Comparison of ENCODE assay signal across 17 cellular contexts in genomic region chr9:96491880-96492525, GRCh38. TPM values are rescaled to one million over a fixed set of nuclear protein-coding genes. Genes with fewer than 3 reads are reported as not detected.
DNase-seq lines count a peak whose midpoint lies in the region; ATAC-seq, FAIRE-seq and TF ChIP-seq lines count a peak whose summit lies in the region.
"Had no signal": no experiment of that assay in that cellular context is flagged by ENCODE, and none has a peak within 500 bp of the region (broad histone marks: within the 10 kb centered on the region; RNA-seq: fewer than 3 reads in every experiment).

No MANE protein-coding gene starts in this region.

- no peak overlapping the region for H2BK20ac ChIP-seq in H9 (ENCODE audit: low read depth, low read length, poor library complexity, severe bottlenecking)
- H2BK20ac ChIP-seq in H1 (ENCODE audit: low read length) = no peak overlapping the region

- H4K8ac ChIP-seq in H9 (replicated peaks; ENCODE audit: insufficient read length, low read depth, low read length) = no peak overlapping the region
- 0 out of 2 replicates have a peak overlapping the region, but pooled peaks have one; percentile 15 for H4K8ac ChIP-seq in H1 (ENCODE audit: extremely low read depth, insufficient read depth, low read length)

- H3K23me2 ChIP-seq in H9 (ENCODE audit: insufficient read length, low read depth, low read length, poor library complexity, severe bottlenecking) (no peaks in the 10 kb centered on the region), H1 (ENCODE audit: low read depth, low read length) (no peaks in the 10 kb centered on the region)

- no peak overlapping the region for H3K23ac ChIP-seq in H9 (ENCODE audit: insufficient read length, low read depth, low read length)
- H3K23ac ChIP-seq in H1 (ENCODE audit: insufficient read length) = no peak overlapping the region

- no peak overlapping the region for H2BK15ac ChIP-seq in H9 (ENCODE audit: low read depth, low read length)
- H2BK15ac ChIP-seq in H1 (ENCODE audit: low read length) = no peak overlapping the region

- no peak overlapping the region for H2AFZ ChIP-seq in H9 (ENCODE audit: low read length)
- no peak overlapping the region for H2AFZ ChIP-seq in H1 (ENCODE audit: low read length)
- H2AFZ ChIP-seq: PC-9 had no signal

- H3K79me2 ChIP-seq in H9 (ENCODE audit: insufficient read depth, low read length) = no peaks in the 10 kb centered on the region
- H3K79me2 ChIP-seq in H1 (ENCODE audit: control insufficient read depth in 1 of 2, insufficient read depth in 2 of 2, low read length in 2 of 2) = no peaks in the 10 kb centered on the region

- H3K14ac ChIP-seq in H9 (ENCODE audit: insufficient read depth, low read length) (no peak overlapping the region), H1 (ENCODE audit: insufficient read length) (no peak overlapping the region)

- H4K5ac ChIP-seq in H9 (ENCODE audit: insufficient read length, low read depth, low read length) = no peak overlapping the region
- H4K5ac ChIP-seq in H1 (ENCODE audit: insufficient read length, low read depth, low read length) = no peak overlapping the region

- peak overlapping the region in 2 of 3 experiments; percentile 58 to 92; a peak in 3 of 7 replicates for H3K27ac Mint-ChIP-seq in H9
- H3K27ac Mint-ChIP-seq in mesothelial cell of epicardium = peak overlapping the region; percentile 76
- no peak overlapping the region for H3K27ac Mint-ChIP-seq in osteocyte (ENCODE audit: unreplicated experiment)
- H3K27ac Mint-ChIP-seq: activated B cell treated with CpG ODN at 0.5 μM for 24 hours, B cell had no signal

- no peak for TF ChIP-seq EP300 in H1 (IDR thresholded peaks at IDR 0.05; ENCODE audit: borderline replicate concordance in 1 of 2, low read depth in 2 of 2, low read length in 2 of 2)

- H3K4ac ChIP-seq in H9 (ENCODE audit: low read depth, low read length) (no peak overlapping the region), H1 (replicated peaks; ENCODE audit: insufficient read length, low read depth, low read length) (no peak overlapping the region)

- POLR2A ChIA-PET in AG04450 (lab: Yijun Ruan, JAX) = no interaction called here
- POLR2A ChIA-PET in H1 (lab: Charles Lee; ENCODE audit: partially characterized antibody) = interaction anchor here (0.9 to 2.1 kb wide), 2 partner anchors 12 to 13 kb away, joined by 3 to 6 read pairs; no protein-coding TSS in a partner anchor

- H3K36me3 ChIP-seq in H1 (ENCODE audit: control insufficient read depth in 2 of 4, insufficient read depth in 4 of 4, low read length in 3 of 4) = peaks cover 0 to 13% (median 9%) of the 10 kb centered on the region in 4 experiments; a peak in 4 of 8 replicates

- no peak for FAIRE-seq in H1 (lab: Jason Lieb, UNC)

- no peak overlapping the region for H3K4me2 ChIP-seq in H9 (ENCODE audit: insufficient read depth, insufficient read length, low read length)
- no peak overlapping the region for H3K4me2 ChIP-seq in H1 (ENCODE audit: insufficient read depth in 1 of 2, low read depth in 2 of 2, low read length in 2 of 2)
- H3K4me2 ChIP-seq: PC-9 had no signal

- H3K4me1 ChIP-seq in H9 (ENCODE audit: insufficient read depth, low read length) = peaks cover 4% of the 10 kb centered on the region; the same call in 1 of the 2 replicates
- H3K4me1 ChIP-seq in H1 (replicated peaks in 1 of 4; ENCODE audit: control insufficient read depth in 3 of 4, insufficient read depth in 4 of 4, low read length in 3 of 4) = peaks cover 0 to 4% (median 0%) of the 10 kb centered on the region in 4 experiments; a peak in 1 of 7 replicates

- no peak overlapping the region for H3K18ac ChIP-seq in H9 (ENCODE audit: insufficient read length, low read depth, low read length)
- H3K18ac ChIP-seq in H1 (ENCODE audit: extremely low read depth, low read length) = no peak overlapping the region

- DNase-seq in AG04450 (ENCODE audit: low read depth, low spot score) (no peak), H9 (no peak), H1 (ENCODE audit: low read depth in 1 of 2, low spot score in 2 of 2) (no peak), mesothelial cell of epicardium (ENCODE audit: low spot score in 2 of 2, unreplicated experiment in 2 of 2) (no peak), osteocyte (ENCODE audit: extremely low spot score, unreplicated experiment) (no peak), cortex of kidney (lab: John Stamatoyannopoulos, UW) (no peak)
- DNase-seq: activated B cell treated with CpG ODN at 0.5 μM for 24 hours, DMS53, lower lobe of right lung, MM.1S, NCI-H2081, NCI-H748 treated with DMSO at 0.1 percent for 48 hours, PC-9 had no signal

- no peak overlapping the region for H2BK5ac ChIP-seq in H9 (ENCODE audit: insufficient read length, low read length)
- H2BK5ac ChIP-seq in H1 (ENCODE audit: low read depth, low read length) = no peak overlapping the region

- WGBS in H9 (ENCODE audit: extremely low coverage, insufficient read length, low lambda C conversion rate) = no CpG with 5 or more reads among the region's 17 CpGs
- 85% methylated on average over 17 of the region's 17 CpGs; no CpG with 5 or more reads in 1 of the 2 experiments for WGBS in H1 (ENCODE audit: extremely low coverage in 1 of 2, insufficient coverage in 1 of 2, insufficient read length in 1 of 2, insufficient replicate concordance in 2 of 2, low coverage in 1 of 2, low lambda C conversion rate in 2 of 2, missing lambda C conversion rate in 1 of 2), 2 experiments

- no peaks in the 10 kb centered on the region for H3K27me3 ChIP-seq in AG04450 (ENCODE audit: control insufficient read depth, insufficient read depth, low read length)
- no peaks in the 10 kb centered on the region for H3K27me3 ChIP-seq in H9 (ENCODE audit: insufficient read depth, low read length)
- H3K27me3 ChIP-seq in H1 (replicated peaks in 1 of 4; ENCODE audit: control insufficient read depth in 3 of 4, extremely low read depth in 1 of 4, insufficient read depth in 3 of 4, low read length in 3 of 4) = no peaks in the 10 kb centered on the region

- H3K27me3 Mint-ChIP-seq in H9 (ENCODE audit: low read depth) (no peaks in the 10 kb centered on the region), mesothelial cell of epicardium (ENCODE audit: low read depth) (no peaks in the 10 kb centered on the region), osteocyte (ENCODE audit: unreplicated experiment) (no peaks in the 10 kb centered on the region)
- H3K27me3 Mint-ChIP-seq: activated B cell treated with CpG ODN at 0.5 μM for 24 hours, B cell had no signal

- no peak for TF ChIP-seq POLR2A in H1 (IDR thresholded peaks at IDR 0.05; ENCODE audit: control extremely low read depth in 1 of 2, low read depth in 2 of 2, low read length in 2 of 2)

- H4K20me1 ChIP-seq in H9 (ENCODE audit: control insufficient read depth, insufficient read depth, insufficient read length) (no peaks in the 10 kb centered on the region), H1 (replicated peaks in 1 of 2; ENCODE audit: control insufficient read depth in 1 of 2, insufficient read depth in 2 of 2, low read length in 2 of 2) (peaks cover 0 to 3% of the 10 kb centered on the region in 2 experiments)

- CTCF ChIA-PET in AG04450 (lab: Charles Lee) = no interaction called here
- CTCF ChIA-PET in H1 (lab: Charles Lee; ENCODE audit: partially characterized antibody) = interaction anchor here (0.6 to 1.5 kb wide), 5 partner anchors 14 to 54 kb away, joined by 3 read pairs; partner anchors contain the start of gene HABP4

- peaks cover 6 to 15% of the 10 kb centered on the region in 2 experiments; a peak in 3 of 4 replicates for H3K4me1 Mint-ChIP-seq in H9
- H3K4me1 Mint-ChIP-seq in mesothelial cell of epicardium = peaks cover 5% of the 10 kb centered on the region
- H3K4me1 Mint-ChIP-seq in osteocyte (ENCODE audit: unreplicated experiment) = peaks cover 15% of the 10 kb centered on the region
- H3K4me1 Mint-ChIP-seq: activated B cell treated with CpG ODN at 0.5 μM for 24 hours, B cell had no signal

- H2BK120ac ChIP-seq in H9 (ENCODE audit: low read depth, low read length, poor library complexity, severe bottlenecking) (no peak overlapping the region), H1 (replicated peaks; ENCODE audit: low read depth, low read length) (no peak overlapping the region)

- TF ChIP-seq RAD21 in H1 (IDR thresholded peaks at IDR 0.05 in 1 of 2, conservative IDR thresholded peaks at IDR 0.05 in 1 of 2; ENCODE audit: low read depth in 2 of 2, low read length in 2 of 2) = no peak

- ATAC-seq in HG03095 (IDR thresholded peaks at IDR 0.05; ENCODE audit: unreplicated experiment) = no peak
- ATAC-seq in HG03139 (IDR thresholded peaks at IDR 0.05; ENCODE audit: unreplicated experiment) = no peak
- ATAC-seq: sciatic nerve had no signal

- no peak overlapping the region for H2AK5ac ChIP-seq in H9 (ENCODE audit: insufficient read length, low read length)
- H2AK5ac ChIP-seq in H1 (ENCODE audit: low read depth, low read length) = no peak overlapping the region

- H3K9me3 ChIP-seq in AG04450 (ENCODE audit: control insufficient read depth, insufficient read depth, low read length) (peaks cover 7% of the 10 kb centered on the region; the same call in 1 of the 2 replicates), H9 (ENCODE audit: control insufficient read depth, low read depth, low read length) (no peaks in the 10 kb centered on the region), H1 (ENCODE audit: insufficient read depth in 2 of 2, low read depth in 1 of 2, low read length in 1 of 2) (no peaks in the 10 kb centered on the region)
- H3K9me3 ChIP-seq: lower lobe of right lung had no signal

- no peak overlapping the region for H3T11ph ChIP-seq in H9 (ENCODE audit: low read length)

- H3K79me1 ChIP-seq in H9 (ENCODE audit: insufficient read depth, low read depth, low read length, poor library complexity, severe bottlenecking) (no peaks in the 10 kb centered on the region), H1 (ENCODE audit: low read depth, low read length) (no peaks in the 10 kb centered on the region; the same call in 1 of the 2 replicates)

- H3K4me3 ChIP-seq in AG04450 (ENCODE audit: low read depth, low read length) = no peak overlapping the region
- no peak overlapping the region for H3K4me3 ChIP-seq in H1 (ENCODE audit: extremely low read depth in 1 of 4, insufficient read depth in 2 of 4, low read depth in 3 of 4, low read length in 4 of 4)
- H3K4me3 ChIP-seq: lower lobe of right lung, PC-9 had no signal

- H3K9ac ChIP-seq in H9 (ENCODE audit: extremely low read depth, insufficient read length, low read length) (no peak overlapping the region), H1 (replicated peaks in 1 of 4; ENCODE audit: extremely low read depth in 1 of 4, low read depth in 3 of 4, low read length in 3 of 4) (no peak overlapping the region)

- H4K91ac ChIP-seq in H9 (ENCODE audit: insufficient read length, low read depth, low read length) (no peak overlapping the region), H1 (replicated peaks; ENCODE audit: insufficient read length, low read length) (no peak overlapping the region)

- H3K27ac ChIP-seq in AG04450 (ENCODE audit: low read depth, low read length) (peak overlapping the region; percentile 65), H9 (ENCODE audit: insufficient read length, low read depth, low read length) (no peak overlapping the region), H1 (ENCODE audit: low read depth, low read length) (no peak overlapping the region)
- H3K27ac ChIP-seq: lower lobe of right lung, PC-9 had no signal

- H3K4me3 Mint-ChIP-seq in H9 (no peak overlapping the region), mesothelial cell of epicardium (no peak overlapping the region), osteocyte (ENCODE audit: unreplicated experiment) (no peak overlapping the region)
- H3K4me3 Mint-ChIP-seq: activated B cell treated with CpG ODN at 0.5 μM for 24 hours, B cell had no signal

- TF ChIP-seq CTCF in AG04450 (IDR thresholded peaks at IDR 0.05; ENCODE audit: low read depth, low read length) (no peak), H9 (conservative IDR thresholded peaks at IDR 0.05) (no peak), H1 (IDR thresholded peaks at IDR 0.05; ENCODE audit: control extremely low read depth in 1 of 3, insufficient read depth in 1 of 3, low read depth in 1 of 3, low read length in 3 of 3) (no peak), mesothelial cell of epicardium (IDR thresholded peaks at IDR 0.05; ENCODE audit: unreplicated experiment) (no peak), osteocyte (IDR thresholded peaks at IDR 0.05) (no peak)

- H3K56ac ChIP-seq in H9 (ENCODE audit: insufficient read length, low read depth, low read length) (no peak overlapping the region), H1 (replicated peaks; ENCODE audit: insufficient read length, low read depth, low read length) (no peak overlapping the region)

- peaks cover 8 to 41% (median 32%) of the 10 kb centered on the region in 3 experiments for H3K36me3 Mint-ChIP-seq in H9 (ENCODE audit: insufficient read depth in 1 of 3, low read depth in 3 of 3)
- peaks cover 20% of the 10 kb centered on the region for H3K36me3 Mint-ChIP-seq in mesothelial cell of epicardium
- peaks cover 30% of the 10 kb centered on the region for H3K36me3 Mint-ChIP-seq in osteocyte (ENCODE audit: unreplicated experiment)

- no peak overlapping the region for H2BK12ac ChIP-seq in H9 (ENCODE audit: insufficient read length, low read depth, low read length)
- no peak overlapping the region for H2BK12ac ChIP-seq in H1 (ENCODE audit: low read depth, low read length)

- no peaks in the 10 kb centered on the region for H3K9me3 Mint-ChIP-seq in H9
- no peaks in the 10 kb centered on the region for H3K9me3 Mint-ChIP-seq in mesothelial cell of epicardium
- H3K9me3 Mint-ChIP-seq in osteocyte (ENCODE audit: unreplicated experiment) = no peaks in the 10 kb centered on the region
- H3K9me3 Mint-ChIP-seq: activated B cell treated with CpG ODN at 0.5 μM for 24 hours had no signal

RNA-seq across cellular contexts. Expression of gene HABP4, which starts 42.0 kb away (rescaled TPM):
- polyA plus RNA-seq in AG04450 (2011; rRNA removed) (8.9 and 10.8 TPM in 2 replicates), H1 (2011; rRNA removed) (3.3 and 3.8 TPM in 2 replicates)
- polyA minus RNA-seq in AG04450 (2011; rRNA and poly(A)+ RNA removed) = 2.7 and 4.2 TPM in 2 replicates
- total RNA-seq in H9 (2021) (6.8 and 7.5 TPM in 2 replicates), mesothelial cell of epicardium (14.8 to 15.5 TPM (median 15.4 TPM) in 3 replicates), osteocyte (15.8 and 16.5 TPM in 2 replicates)
- total RNA-seq in H1 (2021; fragmentation: NEBNext Ultra II Directional; extraction: Animal tissue kit (Norgen Biotek cat#: 25700)) = 10.5 and 11.2 TPM in 2 replicates
- 7.9 TPM for polyA plus RNA-seq in H1 (2011; cell fraction: cytosol; rRNA removed)
- polyA plus RNA-seq in H1 (2011; cell fraction: nucleus; rRNA removed) = 3.3 TPM
- polyA plus RNA-seq in H1 (2012, experiment 1 of 2) = 9.9 to 11.6 TPM (median 10.5 TPM) in 4 replicates
- polyA plus RNA-seq in H1 (2012, experiment 2 of 2) = 3.3 TPM
- 7.0 TPM for polyA plus RNA-seq in H1 (2013, experiment 1 of 2)
- 7.1 TPM for polyA plus RNA-seq in H1 (2013, experiment 2 of 2)
- polyA minus RNA-seq in H1 (2011; rRNA and poly(A)+ RNA removed) = 1.5 and 2.0 TPM in 2 replicates
- 3.2 TPM for polyA minus RNA-seq in H1 (2011; cell fraction: cytosol; rRNA and poly(A)+ RNA removed)
- polyA minus RNA-seq in H1 (2011; cell fraction: nucleus; rRNA and poly(A)+ RNA removed) = 2.5 TPM
